Comparison of ENCODE assay signal across 8 cellular contexts in genomic region chr1:198156745-198157240, GRCh38. TPM values are rescaled to one million over a fixed set of nuclear protein-coding genes. Genes with fewer than 3 reads are reported as not detected.
DNase-seq lines count a peak whose midpoint lies in the region; ATAC-seq and TF ChIP-seq lines count a peak whose summit lies in the region.

NEK7 (plus strand) TSS chr1:198156998; CDS start chr1:198232581, 75,583 bp downstream.

- peak within 1 kb of the TSS; percentile 81 for H2AFZ ChIP-seq in Loucy (ENCODE audit: low read length)
- H2AFZ ChIP-seq in neural cell (ENCODE audit: low read depth, low read length) = peak within 1 kb of the TSS; percentile 54

- ATAC-seq in foreskin keratinocyte = peak; percentile 74

- peaks cover 54% of the 10 kb centered on the region for H3K79me2 ChIP-seq in Loucy (ENCODE audit: insufficient read depth, low read length)
- H3K79me2 ChIP-seq in neural cell (replicated peaks; ENCODE audit: insufficient read depth, low read length) = peaks cover 21% of the 10 kb centered on the region

- TF ChIP-seq POLR2A in Raji (IDR thresholded peaks at IDR 0.05; ENCODE audit: insufficient read depth, low read depth, low read length) (peak; percentile 62), thyroid gland (IDR thresholded peaks at IDR 0.05) (peak; percentile 78 to 94)

- H4K20me1 ChIP-seq in Loucy (ENCODE audit: insufficient read depth, low read length, poor library complexity, severe bottlenecking) = peaks cover 30% of the 10 kb centered on the region
- no peaks in the 10 kb centered on the region for H4K20me1 ChIP-seq in neural cell (ENCODE audit: insufficient read depth)

- TF ChIP-seq EP300 in neural cell (conservative IDR thresholded peaks at IDR 0.05; ENCODE audit: poor library complexity, severe bottlenecking) = peak; percentile 20

- H3K4me1 ChIP-seq in Loucy (ENCODE audit: insufficient read depth, low read length, poor library complexity, severe bottlenecking) (peaks cover 57% of the 10 kb centered on the region), foreskin keratinocyte (peaks cover 16% of the 10 kb centered on the region), thyroid gland (peaks cover 0 to 18% of the 10 kb centered on the region in 2 donors)

- no peak for TF ChIP-seq RAD21 in neural cell (conservative IDR thresholded peaks at IDR 0.05)

- H3K9me2 ChIP-seq in Loucy (replicated peaks; ENCODE audit: low read depth, low read length) = no peaks in the 10 kb centered on the region
- no peaks in the 10 kb centered on the region for H3K9me2 ChIP-seq in neural cell (ENCODE audit: insufficient read depth, low read length)

- H3K9me3 ChIP-seq in Loucy (ENCODE audit: insufficient read depth, low read depth, low read length) (no peaks in the 10 kb centered on the region), neural cell (ENCODE audit: low read length) (no peaks in the 10 kb centered on the region), thyroid gland (no peaks in the 10 kb centered on the region)

- no peaks in the 10 kb centered on the region for H3K27me3 ChIP-seq in H7 (ENCODE audit: control insufficient read depth, insufficient read depth, low read length)
- H3K27me3 ChIP-seq in Loucy (ENCODE audit: insufficient read depth, low read length, poor library complexity, severe bottlenecking) = no peaks in the 10 kb centered on the region
- no peaks in the 10 kb centered on the region for H3K27me3 ChIP-seq in foreskin keratinocyte
- no peaks in the 10 kb centered on the region for H3K27me3 ChIP-seq in neural cell (ENCODE audit: insufficient read depth, low read depth, low read length)
- H3K27me3 ChIP-seq in thyroid gland = no peaks in the 10 kb centered on the region

- TF ChIP-seq CTCF in Loucy (conservative IDR thresholded peaks at IDR 0.05; ENCODE audit: low read length) = no peak
- TF ChIP-seq CTCF in foreskin keratinocyte (conservative IDR thresholded peaks at IDR 0.05) = no peak
- no peak for TF ChIP-seq CTCF in neural cell (IDR thresholded peaks at IDR 0.05; ENCODE audit: poor library complexity, severe bottlenecking)
- peak in 1 of 6 experiments; percentile 4 for TF ChIP-seq CTCF in thyroid gland (IDR thresholded peaks at IDR 0.05)

- H3K36me3 ChIP-seq in H7 (replicated peaks; ENCODE audit: control insufficient read depth, insufficient read depth, low read length) (no peaks in the 10 kb centered on the region), Loucy (ENCODE audit: insufficient read depth, low read length) (no peaks in the 10 kb centered on the region), neural cell (ENCODE audit: insufficient read depth, low read length) (no peaks in the 10 kb centered on the region), thyroid gland (no peaks in the 10 kb centered on the region)

- H3K27ac ChIP-seq in foreskin keratinocyte = peak within 1 kb of the TSS; percentile 95
- no peak within 1 kb of the TSS for H3K27ac ChIP-seq in neural cell (ENCODE audit: low read length)
- H3K27ac ChIP-seq in thyroid gland = peak within 1 kb of the TSS; percentile 98 to 99 (median 98)

- H3F3A ChIP-seq in Loucy (ENCODE audit: low read depth) (no peaks in the 10 kb centered on the region), neural cell (ENCODE audit: insufficient read depth, low read length, poor library complexity, severe bottlenecking) (no peaks in the 10 kb centered on the region)

- peak within 1 kb of the TSS; percentile 85 for H3K4me3 ChIP-seq in H7 (ENCODE audit: insufficient read depth, low read depth, low read length)
- peak within 1 kb of the TSS; percentile 91 for H3K4me3 ChIP-seq in Loucy (ENCODE audit: low read length, poor library complexity, severe bottlenecking)
- H3K4me3 ChIP-seq in neural cell (ENCODE audit: low read length) = peak within 1 kb of the TSS; percentile 86
- peak within 1 kb of the TSS; percentile 69 to 86 (median 75) for H3K4me3 ChIP-seq in thyroid gland (replicated peaks in 1 of 3)

- DNase-seq in GDM1 (lab: John Stamatoyannopoulos, UW) (peak; percentile 77), H7 (peak; percentile 90), foreskin keratinocyte (peak; percentile 53 to 73), thyroid gland (peak; percentile 84 to 88)
- DNase-seq in activated naive CD4-positive, alpha-beta T cell treated with Interleukin-2 at 50 U/mL for 16 hours = peak; percentile 68

- 0% methylated on average over 15 to 18 of the region's 63 CpGs for WGBS in thyroid gland, 2 donors

- H3K4me2 ChIP-seq in Loucy (ENCODE audit: low read depth, low read length, poor library complexity, severe bottlenecking) = peak within 1 kb of the TSS; percentile 96
- peak within 1 kb of the TSS; percentile 73 for H3K4me2 ChIP-seq in neural cell (ENCODE audit: low read length)

- H3K9ac ChIP-seq in Loucy (ENCODE audit: low read depth, low read length, poor library complexity, severe bottlenecking) (peak within 1 kb of the TSS; percentile 85), neural cell (ENCODE audit: low read length) (peak within 1 kb of the TSS; percentile 37)

- intact Hi-C loops in thyroid gland (cut with DNase I) = no loop called here

TF ChIP-seq in neural cell, 6 proteins besides CTCF, POLR2A, EP300 and RAD21:
- TF ChIP-seq SMC3 (conservative IDR thresholded peaks at IDR 0.05; ENCODE audit: poor library complexity) = peak; percentile 11
- no peak for TF ChIP-seq EZH2 (IDR thresholded peaks at IDR 0.05; ENCODE audit: borderline replicate concordance, insufficient read depth, low read length, poor library complexity, severe bottlenecking)

RNA-seq across cellular contexts. Expression of gene NEK7, which starts in this region (rescaled TPM):
- total RNA-seq in H7 (2014; rRNA removed; shearing (Covaris generic)) = 20.3 and 25.5 TPM in 2 replicates
- total RNA-seq in foreskin keratinocyte = 30.0 and 33.2 TPM in 2 replicates
- 6.9 and 9.2 TPM in 2 replicates for polyA plus RNA-seq in foreskin keratinocyte
- polyA plus RNA-seq in neural cell = 2.6 and 3.3 TPM in 2 replicates
- 11.2 and 12.6 TPM in 2 replicates for polyA minus RNA-seq in neural cell
- 100 to 1,000 TPM in 1 of 4 donors, 10 to 100 TPM in 3; 65.6 to 102 (median 77.7) TPM for total RNA-seq in thyroid gland
